In the genomic region with DNA sequence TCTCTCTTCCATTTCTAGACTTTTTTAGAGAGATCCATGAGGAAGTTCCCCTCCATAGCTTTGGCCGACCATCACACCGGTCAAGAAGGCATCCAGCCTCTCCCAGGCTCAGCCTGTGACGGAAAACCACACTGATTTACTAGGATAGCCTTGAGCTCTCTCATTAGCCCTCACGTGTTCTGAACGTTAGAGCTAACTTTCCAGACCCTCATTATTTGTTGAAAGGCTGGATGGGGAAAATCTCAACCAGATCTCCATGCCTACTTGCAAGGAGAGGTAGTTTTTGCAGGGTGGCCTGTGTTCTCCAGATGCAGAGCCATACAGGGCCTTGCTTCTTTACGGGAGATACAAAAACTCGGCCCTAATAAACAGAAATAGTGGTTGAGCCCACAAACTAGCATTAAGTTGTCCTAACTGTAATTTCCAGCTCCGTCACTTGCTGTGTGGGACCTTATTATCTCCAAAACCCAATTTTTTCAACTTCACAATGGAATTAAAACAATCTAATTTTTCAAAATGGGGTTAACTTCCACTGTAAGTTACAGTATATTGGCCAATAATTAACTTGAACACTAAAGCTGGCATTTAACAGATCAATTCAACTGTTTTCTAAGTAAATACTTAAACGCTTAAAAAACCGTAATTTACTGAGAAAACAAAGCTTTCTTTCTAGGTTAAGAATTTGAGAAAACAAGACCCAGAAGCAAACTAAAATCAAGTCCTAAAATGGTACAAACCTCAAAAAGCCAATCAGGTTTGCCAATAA, we compare ENCODE assay signal across 8 cellular contexts.
A peak's percentile ranks its signal among the peaks of the same experiment; 100 is the strongest.
DNase-seq lines count a peak whose midpoint lies in the region; ATAC-seq and TF ChIP-seq lines count a peak whose summit lies in the region.

No MANE protein-coding gene starts in this region.

- H3K9me3 Mint-ChIP-seq in IgD-negative memory B cell: peaks cover 0 to 6% (median 3%) of the 10 kb centered on the region in 3 donors
- no peaks in the 10 kb centered on the region for H3K9me3 Mint-ChIP-seq in effector memory CD8-positive, alpha-beta T cell

- H3K36me3 ChIP-seq in sigmoid colon: peaks cover 0 to 8% (median 0%) of the 10 kb centered on the region in 4 donors

- peaks cover 6 to 16% (median 13%) of the 10 kb centered on the region in 3 donors for H3K4me1 Mint-ChIP-seq in IgD-negative memory B cell
- H3K4me1 Mint-ChIP-seq in effector memory CD8-positive, alpha-beta T cell (ENCODE audit: low read depth in 2 of 2): peaks cover 11 to 18% of the 10 kb centered on the region in 2 donors

- peaks cover 0 to 45% (median 26%) of the 10 kb centered on the region in 4 donors for H3K4me1 ChIP-seq in sigmoid colon

- intact Hi-C loops in sigmoid colon (cut with DNase I): loop anchor here (2.0 kb wide), 3 partner anchors 64 to 238 kb away; a partner anchor contains a TSS

- no peaks in the 10 kb centered on the region for H3K36me3 Mint-ChIP-seq in IgD-negative memory B cell
- H3K36me3 Mint-ChIP-seq in effector memory CD8-positive, alpha-beta T cell (ENCODE audit: insufficient read depth): peaks cover 8% of the 10 kb centered on the region

- TF ChIP-seq EP300 in sigmoid colon (IDR thresholded peaks at IDR 0.05): no peak

- peaks cover 1% of the 10 kb centered on the region for H3K27me3 Mint-ChIP-seq in IgD-negative memory B cell
- H3K27me3 Mint-ChIP-seq in effector memory CD8-positive, alpha-beta T cell: no peaks in the 10 kb centered on the region

- no peaks in the 10 kb centered on the region for H3K9me3 ChIP-seq in sigmoid colon

- no peak for TF ChIP-seq CTCF in sigmoid colon (IDR thresholded peaks at IDR 0.05)

- no peaks in the 10 kb centered on the region for H3K27me3 ChIP-seq in sigmoid colon

- 77 to 89% methylated on average over 10 of the region's 10 CpGs for WGBS in sigmoid colon, 2 donors

- ATAC-seq in GM19023 (IDR thresholded peaks at IDR 0.05; ENCODE audit: unreplicated experiment): peak; percentile 0
- ATAC-seq in effector memory CD8-positive, alpha-beta T cell (replicated peaks): no peak

- no peak for TF ChIP-seq POLR2A in sigmoid colon (IDR thresholded peaks at IDR 0.05)

- peak overlapping the region in 3 of 4 donors; percentile 7 to 95 (median 87) for H3K4me3 ChIP-seq in sigmoid colon

- peak overlapping the region; percentile 83 to 96 (median 92) for H3K4me3 Mint-ChIP-seq in IgD-negative memory B cell
- peak overlapping the region; percentile 88 to 94 for H3K4me3 Mint-ChIP-seq in effector memory CD8-positive, alpha-beta T cell

- H3K27ac ChIP-seq in sigmoid colon: peak overlapping the region; percentile 99 to 100 (median 99)

- H3K27ac Mint-ChIP-seq in IgD-negative memory B cell: peak overlapping the region; percentile 81 to 97 (median 97)
- H3K27ac Mint-ChIP-seq in effector memory CD8-positive, alpha-beta T cell: peak overlapping the region; percentile 92 to 97

- no peak for DNase-seq in effector memory CD8-positive, alpha-beta T cell
- DNase-seq in sigmoid colon: no peak
- no peak for DNase-seq in hepatic stellate cell (ENCODE audit: low spot score)
- no peak for DNase-seq in RPMI8226
- no peak for DNase-seq in GM19238 (ENCODE audit: insufficient read length, low spot score)
- DNase-seq in NCI-H2081 (lab: John Stamatoyannopoulos, UW): no peak
